In the genomic region with DNA sequence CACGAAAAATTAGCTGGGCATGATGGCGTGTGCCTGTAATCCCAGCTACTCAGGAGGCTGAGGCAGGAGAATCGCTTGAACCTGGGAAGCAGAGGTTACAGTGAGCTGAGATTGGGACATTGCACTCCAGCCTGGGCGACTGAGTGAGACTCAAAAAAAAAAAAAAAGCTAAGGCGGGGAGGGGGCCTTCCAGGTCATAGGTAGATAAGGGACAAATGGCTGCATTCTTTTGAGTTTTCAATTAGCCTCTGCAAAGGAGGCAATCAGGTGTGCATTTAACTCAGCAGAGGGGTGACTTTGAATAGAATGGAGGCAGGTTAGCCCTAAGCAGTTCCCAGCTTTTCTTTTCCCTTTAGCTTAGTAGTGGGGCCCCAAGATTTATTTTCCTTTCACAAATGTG, we compare ENCODE assay signal across 8 cellular contexts. TPM values are rescaled to one million over a fixed set of nuclear protein-coding genes. Genes with fewer than 3 reads are reported as not detected.
DNase-seq lines count a peak whose midpoint lies in the region; ATAC-seq, FAIRE-seq and TF ChIP-seq lines count a peak whose summit lies in the region.

No MANE protein-coding gene starts in this region.

- H2AFZ ChIP-seq in GM12878 (ENCODE audit: control insufficient read depth, low read depth, low read length): peak overlapping the region; percentile 79

- no peak for TF ChIP-seq RAD21 in GM12878 (IDR thresholded peaks at IDR 0.05; ENCODE audit: insufficient read depth, low read depth, low read length)

- in situ Hi-C loops in GM12878 (cut with MboI): no loop called here

- WGBS in GM12878 (ENCODE audit: insufficient coverage, insufficient replicate concordance, low lambda C conversion rate, missing lambda C conversion rate): 28% methylated on average over 3 of the region's 5 CpGs

- H3K9me3 ChIP-seq in left ventricle myocardium inferior (replicated peaks) (no peaks in the 10 kb centered on the region), GM12878 (replicated peaks; ENCODE audit: control insufficient read depth, insufficient read depth, low read length) (no peaks in the 10 kb centered on the region), mucosa of stomach (ENCODE audit: control insufficient read depth, low read length) (no peaks in the 10 kb centered on the region)

- peak overlapping the region; percentile 86 for H3K4me3 ChIP-seq in left ventricle myocardium inferior
- no peak overlapping the region; the same call in 1 of the 2 replicates for H3K4me3 ChIP-seq in GM12878
- peak overlapping the region; percentile 44 for H3K4me3 ChIP-seq in mucosa of stomach (ENCODE audit: low read length)

- no TSS peak for BruUV-seq in GM12878 (replicated peaks; lab: Mats Ljungman, UMichigan)

- RAD21 ChIA-PET in GM12878 (lab: Charles Lee; ENCODE audit: unreplicated experiment): interaction anchor here (0.8 kb wide), 1 partner anchor 125 kb away, joined by 4 read pairs; no protein-coding TSS in a partner anchor

- H3K4me1 ChIP-seq in left ventricle myocardium inferior: peaks cover 44% of the 10 kb centered on the region
- no peaks in the 10 kb centered on the region; the same call in 1 of the 2 replicates for H3K4me1 ChIP-seq in GM12878 (ENCODE audit: control insufficient read depth, insufficient read depth, low read length)
- H3K4me1 ChIP-seq in mucosa of stomach (ENCODE audit: control insufficient read depth, insufficient read depth, low read length): peaks cover 22% of the 10 kb centered on the region

- CTCF ChIA-PET in GM12878 (lab: Yijun Ruan, JAX): interaction anchor here (0.7 to 0.8 kb wide), 2 partner anchors 16 to 124 kb away, joined by 3 to 4 read pairs; no protein-coding TSS in a partner anchor

- no peak for TF ChIP-seq EP300 in GM12878 (IDR thresholded peaks at IDR 0.05; ENCODE audit: borderline replicate concordance in 1 of 2, control insufficient read depth in 1 of 2, low read depth in 2 of 2, low read length in 2 of 2)

- H3K27ac ChIP-seq in left ventricle myocardium inferior (replicated peaks) (no peak overlapping the region), GM12878 (ENCODE audit: control insufficient read depth, insufficient read depth) (no peak overlapping the region)

- TF ChIP-seq CTCF in left ventricle myocardium inferior (IDR thresholded peaks at IDR 0.05; ENCODE audit: borderline replicate concordance) (no peak), GM12878 (IDR thresholded peaks at IDR 0.05 in 2 of 3, conservative IDR thresholded peaks at IDR 0.05 in 1 of 3; ENCODE audit: control insufficient read depth in 2 of 3, extremely low read depth in 1 of 3, insufficient read depth in 1 of 3, low read depth in 3 of 3, low read length in 3 of 3) (no peak), D721Med (IDR thresholded peaks at IDR 0.05; ENCODE audit: insufficient read depth, missing control alignments) (no peak)

- H3K9ac ChIP-seq in GM12878 (ENCODE audit: control insufficient read depth, insufficient read depth, low read length) (no peak overlapping the region; the same call in 1 of the 2 replicates), mucosa of stomach (ENCODE audit: low read length) (peak overlapping the region; percentile 48)

- no peaks in the 10 kb centered on the region for H4K20me1 ChIP-seq in GM12878 (ENCODE audit: control insufficient read depth, insufficient read depth)

- no peak for FAIRE-seq in GM12878 (lab: Jason Lieb, UNC)
- no peak for FAIRE-seq in D721Med (lab: Jason Lieb, UNC)

- SMC1A ChIA-PET in GM12878 (lab: Charles Lee; ENCODE audit: uncharacterized antibody, unreplicated experiment): interaction anchor here (0.6 kb wide), 1 partner anchor 139 kb away, joined by 3 read pairs; no protein-coding TSS in a partner anchor

- TF ChIP-seq POLR2A in GM12878 (IDR thresholded peaks at IDR 0.05; ENCODE audit: low read depth, low read length): no peak

- H3K27me3 ChIP-seq in left ventricle myocardium inferior (ENCODE audit: low read depth) (no peaks in the 10 kb centered on the region), GM12878 (replicated peaks in 1 of 2; ENCODE audit: control insufficient read depth in 2 of 2, insufficient read depth in 2 of 2, low read length in 1 of 2) (peaks cover 0 to 2% of the 10 kb centered on the region in 2 experiments; a peak in 1 of 4 replicates), mucosa of stomach (ENCODE audit: control insufficient read depth, insufficient read depth, low read length) (no peaks in the 10 kb centered on the region)

- peak overlapping the region; percentile 82 for H3K4me2 ChIP-seq in GM12878 (ENCODE audit: control insufficient read depth, insufficient read depth)

- POLR2A ChIA-PET in GM12878 (lab: Charles Lee): interaction anchor here (0.8 kb wide), 1 partner anchor 13 kb away, joined by 3 read pairs; no protein-coding TSS in a partner anchor

- H3K36me3 ChIP-seq in left ventricle myocardium inferior: no peaks in the 10 kb centered on the region
- H3K36me3 ChIP-seq in GM12878 (ENCODE audit: control insufficient read depth in 2 of 2, insufficient read depth in 2 of 2, low read length in 1 of 2): peaks cover 0 to 3% of the 10 kb centered on the region in 2 experiments; a peak in 1 of 4 replicates
- H3K36me3 ChIP-seq in mucosa of stomach (ENCODE audit: control insufficient read depth, insufficient read depth, low read length): no peaks in the 10 kb centered on the region

- intact Hi-C loops in left ventricle myocardium inferior (cut with micrococcal nuclease): no loop called here
- intact Hi-C loops in left ventricle myocardium superior (cut with micrococcal nuclease): no loop called here
- intact Hi-C loops in GM12878 (cut with micrococcal nuclease; ENCODE audit: unreplicated experiment): no loop called here

- peaks cover 16% of the 10 kb centered on the region for H3K79me2 ChIP-seq in GM12878 (ENCODE audit: control insufficient read depth, insufficient read depth, low read length)

- DNase-seq in left ventricle myocardium inferior (no peak), left ventricle myocardium superior (no peak), GM12878 (ENCODE audit: low read depth, low spot score) (no peak), glomerular visceral epithelial cell (ENCODE audit: extremely low spot score) (no peak), D721Med (ENCODE audit: insufficient read length, low spot score) (no peak), DMS 273 (lab: John Stamatoyannopoulos, UW; ENCODE audit: unreplicated experiment) (no peak)
- no peak for DNase-seq in stimulated activated naive CD4-positive, alpha-beta T cell treated with Interleukin-2 at 50 U/mL for 16 hours (lab: John Stamatoyannopoulos, UW)

- no peak for ATAC-seq in left ventricle myocardium superior
- ATAC-seq in GM12878: no peak

TF ChIP-seq in GM12878, 131 proteins besides CTCF, POLR2A, EP300 and RAD21 (continues in another document):
- TF ChIP-seq ZZZ3 (IDR thresholded peaks at IDR 0.05; ENCODE audit: control insufficient read depth, insufficient read length, low read depth) (no peak), E2F4 (IDR thresholded peaks at IDR 0.05; ENCODE audit: low read depth, low read length) (no peak), YBX1 (IDR thresholded peaks at IDR 0.05) (no peak), NFXL1 (IDR thresholded peaks at IDR 0.05; ENCODE audit: borderline replicate concordance) (no peak), STAT1 (conservative IDR thresholded peaks at IDR 0.05) (no peak), CBFB (IDR thresholded peaks at IDR 0.05; ENCODE audit: low read depth) (no peak), NBN (IDR thresholded peaks at IDR 0.05) (no peak)
- TF ChIP-seq, protein P1, sequence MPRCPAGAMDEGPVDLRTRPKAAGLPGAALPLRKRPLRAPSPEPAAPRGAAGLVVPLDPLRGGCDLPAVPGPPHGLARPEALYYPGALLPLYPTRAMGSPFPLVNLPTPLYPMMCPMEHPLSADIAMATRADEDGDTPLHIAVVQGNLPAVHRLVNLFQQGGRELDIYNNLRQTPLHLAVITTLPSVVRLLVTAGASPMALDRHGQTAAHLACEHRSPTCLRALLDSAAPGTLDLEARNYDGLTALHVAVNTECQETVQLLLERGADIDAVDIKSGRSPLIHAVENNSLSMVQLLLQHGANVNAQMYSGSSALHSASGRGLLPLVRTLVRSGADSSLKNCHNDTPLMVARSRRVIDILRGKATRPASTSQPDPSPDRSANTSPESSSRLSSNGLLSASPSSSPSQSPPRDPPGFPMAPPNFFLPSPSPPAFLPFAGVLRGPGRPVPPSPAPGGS (IDR thresholded peaks at IDR 0.05; ENCODE audit: borderline replicate concordance, insufficient read depth, low read depth, low read length, poor library complexity, severe bottlenecking): no peak

RNA-seq across cellular contexts. Expression of gene AACS, which starts 0.7 kb away (rescaled TPM):
- total RNA-seq in left ventricle myocardium inferior (11.5 TPM), left ventricle myocardium superior (12.9 TPM), GM12878 (2014; rRNA removed) (20.8 and 23.7 TPM in 2 replicates), GM12878 (2014; rRNA removed; fragmentation: Illumina TruSeq; extraction: Trizol) (12.0 TPM in 2 replicates), GM12878 (2021) (31.8 and 34.0 TPM in 2 replicates)
- 34.6 and 37.3 TPM in 2 replicates for total RNA-seq in GM12878 (2013; cell fraction: nucleolus; rRNA removed)
- polyA plus RNA-seq in GM12878 (2011; ENCODE audit: low read depth): 13.1 TPM
- polyA plus RNA-seq in GM12878 (2011; rRNA removed) (11.2 and 14.8 TPM in 2 replicates), GM12878 (2014; fragmentation: Illumina TruSeq; extraction: Trizol) (9.9 and 20.6 TPM in 2 replicates), GM12878 (2014; fragmentation: Nextera tagmentation; extraction: Ambion mirVana) (10 to 100 TPM; 10.1 to 13.6 TPM), GM12878 (2014; rRNA removed) (20.5 and 21.5 TPM in 2 replicates), GM12878 (2016; fragmentation: Nextera tagmentation; extraction: Ambion mirVana) (10 to 100 TPM; 24.9 to 29.5 TPM)
- 15.5 and 18.3 TPM in 2 replicates for polyA plus RNA-seq in GM12878 (2011; cell fraction: cytosol; rRNA removed)
- polyA plus RNA-seq in GM12878 (2011; cell fraction: nucleus; rRNA removed): 35.1 and 45.5 TPM in 2 replicates
- polyA plus RNA-seq in GM12878 (2012): 18.4 and 21.6 TPM in 2 replicates
- polyA minus RNA-seq in GM12878 (2011; rRNA and poly(A)+ RNA removed): 24.7 and 25.5 TPM in 2 replicates
- 7.9 and 9.4 TPM in 2 replicates for polyA minus RNA-seq in GM12878 (2011; cell fraction: cytosol; rRNA and poly(A)+ RNA removed)
- 10.2 and 21.0 TPM in 2 replicates for polyA minus RNA-seq in GM12878 (2011; cell fraction: nucleus; rRNA and poly(A)+ RNA removed)
